In the genomic region with DNA sequence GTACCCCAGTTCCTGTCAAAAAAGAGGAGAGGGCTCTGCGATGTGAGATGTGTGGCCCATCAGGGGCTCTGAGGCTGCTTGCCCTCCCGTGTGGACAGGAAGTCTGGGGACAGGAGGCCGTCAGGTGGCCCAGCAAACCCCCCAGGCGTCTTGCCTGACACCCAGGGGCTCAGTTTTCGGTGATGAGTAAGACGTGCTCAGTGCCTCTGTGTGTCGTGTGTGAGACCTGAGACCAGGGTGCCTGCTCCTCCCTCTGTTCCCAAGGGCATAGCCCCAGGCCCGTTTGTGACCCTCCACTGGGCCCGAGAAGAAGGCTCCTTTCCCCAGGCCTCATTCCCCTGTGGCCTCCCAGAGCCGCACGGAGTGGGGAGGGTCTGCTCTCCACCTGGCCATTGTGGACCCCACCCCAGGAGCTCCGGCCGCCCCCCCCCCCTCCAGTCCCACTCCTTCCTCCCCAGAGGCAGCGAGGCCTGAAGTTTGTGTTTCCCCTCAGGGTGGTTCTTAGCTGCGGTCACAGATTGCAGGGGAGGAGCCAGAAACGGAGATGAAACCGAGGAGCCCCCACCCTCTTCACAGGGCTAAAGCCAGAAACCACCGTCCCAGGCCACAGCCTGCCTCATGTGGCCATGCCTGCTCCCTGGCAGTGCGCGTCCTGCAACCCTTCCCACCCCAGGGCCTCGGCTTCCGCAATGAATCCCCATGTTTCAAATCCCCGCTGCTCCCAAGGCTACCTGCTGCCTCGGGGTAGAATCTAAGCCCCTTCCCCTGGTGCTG, we compare ENCODE assay signal across 1 cellular context.
TF ChIP-seq lines count a peak whose summit lies in the region.

No MANE protein-coding gene starts in this region.

TF ChIP-seq in GM12878, 131 proteins besides CTCF, POLR2A, EP300 and RAD21 (continued from another document and continues in another):
- TF ChIP-seq, protein P1, sequence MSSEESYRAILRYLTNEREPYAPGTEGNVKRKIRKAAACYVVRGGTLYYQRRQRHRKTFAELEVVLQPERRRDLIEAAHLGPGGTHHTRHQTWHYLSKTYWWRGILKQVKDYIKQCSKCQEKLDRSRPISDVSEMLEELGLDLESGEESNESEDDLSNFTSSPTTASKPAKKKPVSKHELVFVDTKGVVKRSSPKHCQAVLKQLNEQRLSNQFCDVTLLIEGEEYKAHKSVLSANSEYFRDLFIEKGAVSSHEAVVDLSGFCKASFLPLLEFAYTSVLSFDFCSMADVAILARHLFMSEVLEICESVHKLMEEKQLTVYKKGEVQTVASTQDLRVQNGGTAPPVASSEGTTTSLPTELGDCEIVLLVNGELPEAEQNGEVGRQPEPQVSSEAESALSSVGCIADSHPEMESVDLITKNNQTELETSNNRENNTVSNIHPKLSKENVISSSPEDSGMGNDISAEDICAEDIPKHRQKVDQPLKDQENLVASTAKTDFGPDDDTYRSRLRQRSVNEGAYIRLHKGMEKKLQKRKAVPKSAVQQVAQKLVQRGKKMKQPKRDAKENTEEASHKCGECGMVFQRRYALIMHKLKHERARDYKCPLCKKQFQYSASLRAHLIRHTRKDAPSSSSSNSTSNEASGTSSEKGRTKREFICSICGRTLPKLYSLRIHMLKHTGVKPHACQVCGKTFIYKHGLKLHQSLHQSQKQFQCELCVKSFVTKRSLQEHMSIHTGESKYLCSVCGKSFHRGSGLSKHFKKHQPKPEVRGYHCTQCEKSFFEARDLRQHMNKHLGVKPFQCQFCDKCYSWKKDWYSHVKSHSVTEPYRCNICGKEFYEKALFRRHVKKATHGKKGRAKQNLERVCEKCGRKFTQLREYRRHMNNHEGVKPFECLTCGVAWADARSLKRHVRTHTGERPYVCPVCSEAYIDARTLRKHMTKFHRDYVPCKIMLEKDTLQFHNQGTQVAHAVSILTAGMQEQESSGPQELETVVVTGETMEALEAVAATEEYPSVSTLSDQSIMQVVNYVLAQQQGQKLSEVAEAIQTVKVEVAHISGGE (CRISPR knock-in tag; IDR thresholded peaks at IDR 0.05): no peak
- TF ChIP-seq, protein P2, sequence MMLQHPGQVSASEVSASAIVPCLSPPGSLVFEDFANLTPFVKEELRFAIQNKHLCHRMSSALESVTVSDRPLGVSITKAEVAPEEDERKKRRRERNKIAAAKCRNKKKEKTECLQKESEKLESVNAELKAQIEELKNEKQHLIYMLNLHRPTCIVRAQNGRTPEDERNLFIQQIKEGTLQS (IDR thresholded peaks at IDR 0.05; ENCODE audit: borderline replicate concordance, extremely low read depth, low read depth, low read length): no peak
- TF ChIP-seq ZNF24 (IDR thresholded peaks at IDR 0.05) (no peak), NR2C1 (IDR thresholded peaks at IDR 0.05) (no peak), JUND (IDR thresholded peaks at IDR 0.05; ENCODE audit: low read depth, low read length) (no peak; the same call in 1 of the 2 replicates), MTA2 (IDR thresholded peaks at IDR 0.05; ENCODE audit: low read depth) (peak; percentile 22; the same call in 1 of the 2 replicates), POLR2AphosphoS2 (IDR thresholded peaks at IDR 0.05; ENCODE audit: low read depth, low read length) (peak; percentile 85), SIN3A (IDR thresholded peaks at IDR 0.05; ENCODE audit: low read depth, low read length) (no peak; the same call in 1 of the 2 replicates), HDAC6 (IDR thresholded peaks at IDR 0.05; ENCODE audit: unreplicated experiment) (no peak), SMAD5 (IDR thresholded peaks at IDR 0.05; ENCODE audit: low read depth) (peak; percentile 34; the same call in 1 of the 2 replicates), CBFB (IDR thresholded peaks at IDR 0.05; ENCODE audit: low read depth) (peak; percentile 87), PML (IDR thresholded peaks at IDR 0.05; ENCODE audit: low read length) (no peak), HCFC1 (IDR thresholded peaks at IDR 0.05; ENCODE audit: low read length) (no peak), SRF (IDR thresholded peaks at IDR 0.05; ENCODE audit: low read depth in 2 of 2, low read length in 2 of 2) (0 out of 4 replicates have a peak, but pooled peaks of 1 of the 2 experiments have one; percentile 44), SMARCA5 (IDR thresholded peaks at IDR 0.05) (0 out of 2 replicates have a peak, but pooled peaks have one; percentile 0), ESRRA (IDR thresholded peaks at IDR 0.05; ENCODE audit: low read length) (0 out of 2 replicates have a peak, but pooled peaks have one; percentile 19), ZNF384 (IDR thresholded peaks at IDR 0.05; ENCODE audit: borderline replicate concordance, low read depth, low read length) (no peak), ZNF217 (IDR thresholded peaks at IDR 0.05) (no peak), WRNIP1 (IDR thresholded peaks at IDR 0.05; ENCODE audit: borderline replicate concordance, low read depth, low read length) (peak; percentile 80; the same call in 1 of the 2 replicates), EGR1 (IDR thresholded peaks at IDR 0.05; ENCODE audit: borderline replicate concordance in 1 of 2, low read depth in 2 of 2, low read length in 2 of 2) (peak in 1 of 2 experiments; percentile 9; a peak in 1 of 3 replicates), GATAD2B (conservative IDR thresholded peaks at IDR 0.05; ENCODE audit: low read depth) (peak; percentile 31; the same call in 1 of the 2 replicates), BCL11A (IDR thresholded peaks at IDR 0.05; ENCODE audit: low read depth, low read length) (no peak; the same call in 1 of the 2 replicates), MYB (IDR thresholded peaks at IDR 0.05; ENCODE audit: borderline replicate concordance, low read depth, low read length) (no peak), BACH1 (IDR thresholded peaks at IDR 0.05; ENCODE audit: borderline replicate concordance) (peak; percentile 67), FOXM1 (IDR thresholded peaks at IDR 0.05; ENCODE audit: low read depth, low read length) (no peak), HDAC2 (IDR thresholded peaks at IDR 0.05) (no peak)
- TF ChIP-seq, protein P3, sequence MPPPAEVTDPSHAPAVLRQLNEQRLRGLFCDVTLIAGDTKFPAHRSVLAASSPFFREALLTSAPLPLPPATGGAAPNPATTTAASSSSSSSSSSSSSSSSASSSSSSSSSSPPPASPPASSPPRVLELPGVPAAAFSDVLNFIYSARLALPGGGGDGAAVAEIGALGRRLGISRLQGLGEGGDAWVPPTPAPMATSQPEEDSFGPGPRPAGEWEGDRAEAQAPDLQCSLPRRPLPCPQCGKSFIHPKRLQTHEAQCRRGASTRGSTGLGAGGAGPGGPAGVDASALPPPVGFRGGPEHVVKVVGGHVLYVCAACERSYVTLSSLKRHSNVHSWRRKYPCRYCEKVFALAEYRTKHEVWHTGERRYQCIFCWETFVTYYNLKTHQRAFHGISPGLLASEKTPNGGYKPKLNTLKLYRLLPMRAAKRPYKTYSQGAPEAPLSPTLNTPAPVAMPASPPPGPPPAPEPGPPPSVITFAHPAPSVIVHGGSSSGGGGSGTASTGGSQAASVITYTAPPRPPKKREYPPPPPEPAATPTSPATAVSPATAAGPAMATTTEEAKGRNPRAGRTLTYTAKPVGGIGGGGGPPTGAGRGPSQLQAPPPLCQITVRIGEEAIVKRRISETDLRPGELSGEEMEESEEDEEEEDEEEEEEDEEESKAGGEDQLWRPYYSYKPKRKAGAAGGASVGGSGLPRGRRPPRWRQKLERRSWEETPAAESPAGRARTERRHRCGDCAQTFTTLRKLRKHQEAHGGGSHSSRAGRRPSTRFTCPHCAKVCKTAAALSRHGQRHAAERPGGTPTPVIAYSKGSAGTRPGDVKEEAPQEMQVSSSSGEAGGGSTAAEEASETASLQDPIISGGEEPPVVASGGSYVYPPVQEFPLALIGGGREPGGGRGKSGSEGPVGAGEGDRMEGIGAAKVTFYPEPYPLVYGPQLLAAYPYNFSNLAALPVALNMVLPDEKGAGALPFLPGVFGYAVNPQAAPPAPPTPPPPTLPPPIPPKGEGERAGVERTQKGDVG (CRISPR knock-in tag; IDR thresholded peaks at IDR 0.05): no peak
- TF ChIP-seq, protein P4, sequence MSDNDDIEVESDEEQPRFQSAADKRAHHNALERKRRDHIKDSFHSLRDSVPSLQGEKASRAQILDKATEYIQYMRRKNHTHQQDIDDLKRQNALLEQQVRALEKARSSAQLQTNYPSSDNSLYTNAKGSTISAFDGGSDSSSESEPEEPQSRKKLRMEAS (IDR thresholded peaks at IDR 0.05; ENCODE audit: low read depth, low read length): no peak; the same call in 1 of the 2 replicates
- TF ChIP-seq, protein P5, sequence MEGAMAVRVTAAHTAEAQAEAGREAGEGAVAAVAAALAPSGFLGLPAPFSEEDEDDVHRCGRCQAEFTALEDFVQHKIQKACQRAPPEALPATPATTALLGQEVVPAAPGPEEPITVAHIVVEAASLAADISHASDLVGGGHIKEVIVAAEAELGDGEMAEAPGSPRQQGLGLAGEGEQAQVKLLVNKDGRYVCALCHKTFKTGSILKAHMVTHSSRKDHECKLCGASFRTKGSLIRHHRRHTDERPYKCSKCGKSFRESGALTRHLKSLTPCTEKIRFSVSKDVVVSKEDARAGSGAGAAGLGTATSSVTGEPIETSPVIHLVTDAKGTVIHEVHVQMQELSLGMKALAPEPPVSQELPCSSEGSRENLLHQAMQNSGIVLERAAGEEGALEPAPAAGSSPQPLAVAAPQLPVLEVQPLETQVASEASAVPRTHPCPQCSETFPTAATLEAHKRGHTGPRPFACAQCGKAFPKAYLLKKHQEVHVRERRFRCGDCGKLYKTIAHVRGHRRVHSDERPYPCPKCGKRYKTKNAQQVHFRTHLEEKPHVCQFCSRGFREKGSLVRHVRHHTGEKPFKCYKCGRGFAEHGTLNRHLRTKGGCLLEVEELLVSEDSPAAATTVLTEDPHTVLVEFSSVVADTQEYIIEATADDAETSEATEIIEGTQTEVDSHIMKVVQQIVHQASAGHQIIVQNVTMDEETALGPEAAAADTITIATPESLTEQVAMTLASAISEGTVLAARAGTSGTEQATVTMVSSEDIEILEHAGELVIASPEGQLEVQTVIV (IDR thresholded peaks at IDR 0.05; ENCODE audit: borderline replicate concordance, partially characterized antibody): no peak
- TF ChIP-seq, protein P6, sequence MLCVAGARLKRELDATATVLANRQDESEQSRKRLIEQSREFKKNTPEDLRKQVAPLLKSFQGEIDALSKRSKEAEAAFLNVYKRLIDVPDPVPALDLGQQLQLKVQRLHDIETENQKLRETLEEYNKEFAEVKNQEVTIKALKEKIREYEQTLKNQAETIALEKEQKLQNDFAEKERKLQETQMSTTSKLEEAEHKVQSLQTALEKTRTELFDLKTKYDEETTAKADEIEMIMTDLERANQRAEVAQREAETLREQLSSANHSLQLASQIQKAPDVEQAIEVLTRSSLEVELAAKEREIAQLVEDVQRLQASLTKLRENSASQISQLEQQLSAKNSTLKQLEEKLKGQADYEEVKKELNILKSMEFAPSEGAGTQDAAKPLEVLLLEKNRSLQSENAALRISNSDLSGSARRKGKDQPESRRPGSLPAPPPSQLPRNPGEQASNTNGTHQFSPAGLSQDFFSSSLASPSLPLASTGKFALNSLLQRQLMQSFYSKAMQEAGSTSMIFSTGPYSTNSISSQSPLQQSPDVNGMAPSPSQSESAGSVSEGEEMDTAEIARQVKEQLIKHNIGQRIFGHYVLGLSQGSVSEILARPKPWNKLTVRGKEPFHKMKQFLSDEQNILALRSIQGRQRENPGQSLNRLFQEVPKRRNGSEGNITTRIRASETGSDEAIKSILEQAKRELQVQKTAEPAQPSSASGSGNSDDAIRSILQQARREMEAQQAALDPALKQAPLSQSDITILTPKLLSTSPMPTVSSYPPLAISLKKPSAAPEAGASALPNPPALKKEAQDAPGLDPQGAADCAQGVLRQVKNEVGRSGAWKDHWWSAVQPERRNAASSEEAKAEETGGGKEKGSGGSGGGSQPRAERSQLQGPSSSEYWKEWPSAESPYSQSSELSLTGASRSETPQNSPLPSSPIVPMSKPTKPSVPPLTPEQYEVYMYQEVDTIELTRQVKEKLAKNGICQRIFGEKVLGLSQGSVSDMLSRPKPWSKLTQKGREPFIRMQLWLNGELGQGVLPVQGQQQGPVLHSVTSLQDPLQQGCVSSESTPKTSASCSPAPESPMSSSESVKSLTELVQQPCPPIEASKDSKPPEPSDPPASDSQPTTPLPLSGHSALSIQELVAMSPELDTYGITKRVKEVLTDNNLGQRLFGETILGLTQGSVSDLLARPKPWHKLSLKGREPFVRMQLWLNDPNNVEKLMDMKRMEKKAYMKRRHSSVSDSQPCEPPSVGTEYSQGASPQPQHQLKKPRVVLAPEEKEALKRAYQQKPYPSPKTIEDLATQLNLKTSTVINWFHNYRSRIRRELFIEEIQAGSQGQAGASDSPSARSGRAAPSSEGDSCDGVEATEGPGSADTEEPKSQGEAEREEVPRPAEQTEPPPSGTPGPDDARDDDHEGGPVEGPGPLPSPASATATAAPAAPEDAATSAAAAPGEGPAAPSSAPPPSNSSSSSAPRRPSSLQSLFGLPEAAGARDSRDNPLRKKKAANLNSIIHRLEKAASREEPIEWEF (IDR thresholded peaks at IDR 0.05; ENCODE audit: insufficient replicate concordance, low read depth, low read length): no peak
- TF ChIP-seq, protein P7, sequence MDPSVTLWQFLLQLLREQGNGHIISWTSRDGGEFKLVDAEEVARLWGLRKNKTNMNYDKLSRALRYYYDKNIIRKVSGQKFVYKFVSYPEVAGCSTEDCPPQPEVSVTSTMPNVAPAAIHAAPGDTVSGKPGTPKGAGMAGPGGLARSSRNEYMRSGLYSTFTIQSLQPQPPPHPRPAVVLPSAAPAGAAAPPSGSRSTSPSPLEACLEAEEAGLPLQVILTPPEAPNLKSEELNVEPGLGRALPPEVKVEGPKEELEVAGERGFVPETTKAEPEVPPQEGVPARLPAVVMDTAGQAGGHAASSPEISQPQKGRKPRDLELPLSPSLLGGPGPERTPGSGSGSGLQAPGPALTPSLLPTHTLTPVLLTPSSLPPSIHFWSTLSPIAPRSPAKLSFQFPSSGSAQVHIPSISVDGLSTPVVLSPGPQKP (IDR thresholded peaks at IDR 0.05; ENCODE audit: low read depth, low read length): no peak
- TF ChIP-seq, protein P8, sequence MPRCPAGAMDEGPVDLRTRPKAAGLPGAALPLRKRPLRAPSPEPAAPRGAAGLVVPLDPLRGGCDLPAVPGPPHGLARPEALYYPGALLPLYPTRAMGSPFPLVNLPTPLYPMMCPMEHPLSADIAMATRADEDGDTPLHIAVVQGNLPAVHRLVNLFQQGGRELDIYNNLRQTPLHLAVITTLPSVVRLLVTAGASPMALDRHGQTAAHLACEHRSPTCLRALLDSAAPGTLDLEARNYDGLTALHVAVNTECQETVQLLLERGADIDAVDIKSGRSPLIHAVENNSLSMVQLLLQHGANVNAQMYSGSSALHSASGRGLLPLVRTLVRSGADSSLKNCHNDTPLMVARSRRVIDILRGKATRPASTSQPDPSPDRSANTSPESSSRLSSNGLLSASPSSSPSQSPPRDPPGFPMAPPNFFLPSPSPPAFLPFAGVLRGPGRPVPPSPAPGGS (IDR thresholded peaks at IDR 0.05; ENCODE audit: borderline replicate concordance, insufficient read depth, low read depth, low read length, poor library complexity, severe bottlenecking): no peak
- TF ChIP-seq, protein P9, sequence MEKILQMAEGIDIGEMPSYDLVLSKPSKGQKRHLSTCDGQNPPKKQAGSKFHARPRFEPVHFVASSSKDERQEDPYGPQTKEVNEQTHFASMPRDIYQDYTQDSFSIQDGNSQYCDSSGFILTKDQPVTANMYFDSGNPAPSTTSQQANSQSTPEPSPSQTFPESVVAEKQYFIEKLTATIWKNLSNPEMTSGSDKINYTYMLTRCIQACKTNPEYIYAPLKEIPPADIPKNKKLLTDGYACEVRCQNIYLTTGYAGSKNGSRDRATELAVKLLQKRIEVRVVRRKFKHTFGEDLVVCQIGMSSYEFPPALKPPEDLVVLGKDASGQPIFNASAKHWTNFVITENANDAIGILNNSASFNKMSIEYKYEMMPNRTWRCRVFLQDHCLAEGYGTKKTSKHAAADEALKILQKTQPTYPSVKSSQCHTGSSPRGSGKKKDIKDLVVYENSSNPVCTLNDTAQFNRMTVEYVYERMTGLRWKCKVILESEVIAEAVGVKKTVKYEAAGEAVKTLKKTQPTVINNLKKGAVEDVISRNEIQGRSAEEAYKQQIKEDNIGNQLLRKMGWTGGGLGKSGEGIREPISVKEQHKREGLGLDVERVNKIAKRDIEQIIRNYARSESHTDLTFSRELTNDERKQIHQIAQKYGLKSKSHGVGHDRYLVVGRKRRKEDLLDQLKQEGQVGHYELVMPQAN (conservative IDR thresholded peaks at IDR 0.05): peak; percentile 45; the same call in 1 of the 2 replicates
